ENCODE assay signal across 34 cellular contexts in the genomic region with DNA sequence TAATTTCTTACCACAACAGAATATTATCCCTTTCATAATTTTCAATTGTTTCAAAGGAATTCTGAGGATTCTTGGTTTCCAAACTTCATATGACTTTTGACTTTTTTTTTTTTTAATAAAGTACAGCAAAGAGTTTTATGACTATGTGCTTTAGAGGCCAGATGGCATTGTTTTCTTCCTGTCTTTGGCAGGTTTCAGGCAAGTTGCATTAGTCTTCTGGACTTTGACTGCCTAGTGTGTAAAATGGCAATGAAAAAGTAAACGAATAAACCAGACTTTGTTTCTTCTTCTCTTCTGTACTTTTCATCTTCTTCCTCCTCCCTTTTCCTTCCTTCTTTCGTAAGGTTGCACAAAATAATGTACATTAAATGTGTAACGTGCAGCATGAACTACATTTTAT.
"Had no signal": no experiment of that assay in that cellular context is flagged by ENCODE, and none has a peak within 500 bp of the region (broad histone marks: within the 10 kb centered on the region; RNA-seq: fewer than 3 reads in every experiment).

No MANE protein-coding gene starts in this region.

- FAIRE-seq: astrocyte, TTC549 had no signal

- H3K4me3 ChIP-seq: adrenal gland, body of pancreas, breast epithelium had no signal

- H3K27me3 ChIP-seq: adrenal gland, brain microvascular endothelial cell, breast epithelium had no signal

- H3K27ac ChIP-seq: adrenal gland, body of pancreas, brain microvascular endothelial cell, breast epithelium, VCaP had no signal

- H3K36me3 ChIP-seq: adrenal gland, brain microvascular endothelial cell, breast epithelium had no signal

- H3K4me1 ChIP-seq: adrenal gland, body of pancreas, breast epithelium had no signal

- ATAC-seq: activated CD8-positive, alpha-beta T cell treated with anti-CD3 and anti-CD28 coated beads for 36 hours; activated naive CD4-positive, alpha-beta T cell treated with anti-CD3 and anti-CD28 coated beads, Interleukin-2, amount 50 U/mL, for 72 hours; activated T-cell treated with anti-CD3 and anti-CD28 coated beads, Interleukin-2, amount 50 U/mL, for 4 hours; activated T-cell treated with anti-CD3 and anti-CD28 coated beads, Interleukin-2, amount 50 U/mL, for 72 hours; activated T-helper 17 cell treated with anti-CD3 and anti-CD28 coated beads, Interleukin-2, amount 50 U/mL, for 72 hours; body of pancreas; T-cell; T-helper 17 cell had no signal

- DNase-seq: activated B cell treated with CpG ODN at 0.5 μM for 24 hours; activated CD4-positive, alpha-beta memory T cell treated with anti-CD3 and anti-CD28 coated beads for 36 hours; activated CD4-positive, alpha-beta T cell treated with anti-CD3 and anti-CD28 coated beads for 4 hours; activated CD4-positive, alpha-beta T cell treated with anti-CD3 and anti-CD28 coated beads, Interleukin-2, amount 10 ng/mL, durations not matched to agents 24 days and 14 days; activated CD4-positive, alpha-beta T cell treated with anti-CD3 and anti-CD28 coated beads, Interleukin-2, amount 50 U/mL, for 1 hour; activated CD4-positive, alpha-beta T cell treated with anti-CD3 and anti-CD28 coated beads, Interleukin-2, amount 50 U/mL, for 4 hours; activated CD4-positive, CD25-positive, alpha-beta regulatory T cell treated with anti-CD3 and anti-CD28 coated beads, Interleukin-2, amount 50 U/mL, for 72 hours; activated CD8-positive, alpha-beta memory T cell treated with anti-CD3 and anti-CD28 coated beads, Interleukin-2, amount 50 U/mL, for 4 hours; activated CD8-positive, alpha-beta T cell treated with anti-CD3 and anti-CD28 coated beads for 36 hours; activated effector memory CD4-positive, alpha-beta T cell treated with anti-CD3 and anti-CD28 coated beads, Interleukin-2, amount 50 U/mL, for 16 hours; activated gamma-delta T cell treated with Interleukin-2 at 50 U/mL for 16 hours; activated naive CD4-positive, alpha-beta T cell; activated naive CD4-positive, alpha-beta T cell treated with anti-CD3 and anti-CD28 coated beads for 36 hours; activated naive CD4-positive, alpha-beta T cell treated with anti-CD3 and anti-CD28 coated beads, Interleukin-2, amount 50 U/mL, for 16 hours; activated naive CD8-positive, alpha-beta T cell treated with anti-CD3 and anti-CD28 coated beads for 36 hours; activated T-cell treated with anti-CD3 and anti-CD28 coated beads for 4 hours; activated T-cell treated with anti-CD3 and anti-CD28 coated beads, Interleukin-2, amount 50 U/mL, for 1 hour; activated T-cell treated with anti-CD3 and anti-CD28 coated beads, Interleukin-2, amount 50 U/mL, for 4 hours; activated T-cell treated with anti-CD3 and anti-CD28 coated beads, Interleukin-2, amount 50 U/mL, for 72 hours; adrenal gland; amniotic stem cell; aorta; body of pancreas; brain microvascular endothelial cell; central memory CD4-positive, alpha-beta T cell; T-cell; T-helper 17 cell; T1000 had no signal

- H3K9me3 ChIP-seq: adrenal gland, body of pancreas had no signal
